Comparison of ENCODE assay signal across 21 cellular contexts in genomic region chr4:128768373-128768996, GRCh38.
DNase-seq lines count a peak whose midpoint lies in the region; ATAC-seq and TF ChIP-seq lines count a peak whose summit lies in the region.
"Had no signal": no experiment of that assay in that cellular context is flagged by ENCODE, and none has a peak within 500 bp of the region (broad histone marks: within the 10 kb centered on the region; RNA-seq: fewer than 3 reads in every experiment).

No MANE protein-coding gene starts in this region.

- no peak for TF ChIP-seq CTCF in fibroblast of pulmonary artery (IDR thresholded peaks at IDR 0.05; ENCODE audit: low read length, missing control alignments)

- DNase-seq in EL (peak; percentile 6), OCI-M1 (lab: John Stamatoyannopoulos, UW) (peak; percentile 27), fibroblast of pulmonary artery (ENCODE audit: low read depth) (peak; percentile 42), non-pigmented ciliary epithelial cell (ENCODE audit: low read depth) (peak; percentile 45), dedifferentiated amniotic fluid mesenchymal stem cell (ENCODE audit: extremely low spot score) (no peak), NCI-H1694 treated with DMSO at 0.1 percent for 48 hours (lab: John Stamatoyannopoulos, UW) (no peak), NCI-H69 (lab: John Stamatoyannopoulos, UW) (no peak)
- DNase-seq: activated CD4-positive, alpha-beta T cell treated with anti-CD3 and anti-CD28 coated beads, Interleukin-2, amount 10 ng/mL, durations not matched to agents 7 days and 5 days; activated CD8-positive, alpha-beta memory T cell treated with anti-CD3 and anti-CD28 coated beads, Interleukin-2, amount 50 U/mL, for 48 hours; activated gamma-delta T cell; AML-193; anterior cingulate cortex; GF-D8; HFFc6; Kasumi-1; NCI-H1092 treated with DMSO at 0.1 percent for 48 hours; pancreas; stimulated activated CD4-positive, alpha-beta T cell treated with anti-CD3 and anti-CD28 coated beads, Interleukin-4, amount 100 ng/mL, for 4 hours had no signal

- no peak overlapping the region for H3K4me3 ChIP-seq in fibroblast of pulmonary artery (replicated peaks; ENCODE audit: low read depth, low read length)
- H3K4me3 ChIP-seq: gastroesophageal sphincter, pancreas had no signal

- no peak for ATAC-seq in HG03460 (IDR thresholded peaks at IDR 0.05; ENCODE audit: unreplicated experiment)
- ATAC-seq: gastroesophageal sphincter, Panc1 had no signal

Comparison
In these comparisons a context has a peak if more than half of its experiments do, and no peak if none do; other contexts are left out.
1. DNase-seq: peak in EL (single experiment), OCI-M1 (single experiment), fibroblast of pulmonary artery (single experiment) and non-pigmented ciliary epithelial cell (single experiment); none in dedifferentiated amniotic fluid mesenchymal stem cell (single experiment), NCI-H1694 treated with DMSO at 0.1 percent for 48 hours (single experiment) and NCI-H69 (single experiment).